Comparison of ENCODE assay signal across 16 cellular contexts in genomic region chr5:171616002-171616780, GRCh38.
DNase-seq lines count a peak whose midpoint lies in the region; ATAC-seq, FAIRE-seq and TF ChIP-seq lines count a peak whose summit lies in the region.
"Had no signal": no experiment of that assay in that cellular context is flagged by ENCODE, and none has a peak within 500 bp of the region (broad histone marks: within the 10 kb centered on the region; RNA-seq: fewer than 3 reads in every experiment).

No MANE protein-coding gene starts in this region.

- H3K9me3 ChIP-seq in Panc1 (ENCODE audit: control insufficient read depth, insufficient read depth, low read depth, low read length) (no peaks in the 10 kb centered on the region), K562 (replicated peaks; ENCODE audit: control insufficient read depth, insufficient read depth, low read depth, low read length) (no peaks in the 10 kb centered on the region), sigmoid colon (no peaks in the 10 kb centered on the region)

- WGBS in K562 (ENCODE audit: insufficient coverage, low coverage, missing lambda C conversion rate): 0% methylated on average over 10 of the region's 17 CpGs
- 56 to 62% methylated on average over 17 of the region's 17 CpGs for WGBS in sigmoid colon, 2 donors

- CTCF ChIA-PET in Panc1 (lab: Charles Lee): no interaction called here
- CTCF ChIA-PET in K562 (lab: Yijun Ruan, JAX; ENCODE audit: low intra/inter-chr PET ratio): no interaction called here

- H4K20me1 ChIP-seq in K562 (replicated peaks; ENCODE audit: control insufficient read depth, insufficient read depth, low read length): 0 out of 2 replicates have a peak, but pooled peaks cover 8% of the 10 kb centered on the region

- H2AFZ ChIP-seq in K562 (ENCODE audit: low read depth, low read length): no peak overlapping the region

- H3K4me1 ChIP-seq in Panc1 (ENCODE audit: control insufficient read depth, insufficient read depth, low read length) (no peaks in the 10 kb centered on the region), K562 (replicated peaks in 1 of 2; ENCODE audit: control insufficient read depth in 2 of 2, insufficient read depth in 2 of 2, low read length in 2 of 2) (peaks cover 0 to 4% of the 10 kb centered on the region in 2 experiments; a peak in 1 of 5 replicates), sigmoid colon (no peaks in the 10 kb centered on the region)

- TF ChIP-seq EP300 in K562 (IDR thresholded peaks at IDR 0.05; ENCODE audit: low read length) (no peak), sigmoid colon (IDR thresholded peaks at IDR 0.05) (no peak)

- no peak overlapping the region for H3K27ac ChIP-seq in Panc1 (ENCODE audit: low read length)
- H3K27ac ChIP-seq in K562 (ENCODE audit: extremely low read depth, low read depth, low read length): no peak overlapping the region
- no peak overlapping the region for H3K27ac ChIP-seq in sigmoid colon
- H3K27ac ChIP-seq: C4-2B had no signal

- no peak overlapping the region for H3K4me2 ChIP-seq in K562 (ENCODE audit: insufficient read depth, low read length)

- no peaks in the 10 kb centered on the region for H3K9me1 ChIP-seq in K562 (ENCODE audit: control insufficient read depth, insufficient read depth, low read length)

- DNase-seq in Panc1 (ENCODE audit: low read depth, low spot score) (no peak), K562 (ENCODE audit: extremely low read depth in 1 of 4, low spot score in 3 of 4) (peak in 2 of 4 experiments; percentile 8 to 19), islet precursor cell (peak; percentile 65), sigmoid colon (peak; percentile 15), activated gamma-delta T cell treated with Interleukin-2 at 50 U/mL for 16 hours (no peak), H54 (ENCODE audit: insufficient read length, low spot score) (no peak)
- DNase-seq in activated naive CD4-positive, alpha-beta T cell treated with Interleukin-2 at 50 U/mL for 16 hours: no peak
- DNase-seq: ACHN, COR-L47, DMS153, GF-D8, NCI-H1105 treated with DMSO at 0.1 percent for 48 hours, NCI-H748 treated with DMSO at 0.1 percent for 48 hours, OCI-M1, SHP77 had no signal

- POLR2A ChIA-PET in Panc1 (lab: Charles Lee): no interaction called here
- POLR2A ChIA-PET in K562 (lab: Yijun Ruan, JAX): interaction anchor here (1.5 kb wide), 2 partner anchors 10 to 228 kb away, joined by 3 to 4 read pairs; partner anchors contain the start of gene NPM1

- TF ChIP-seq POLR2A in K562 (conservative IDR thresholded peaks at IDR 0.05) (no peak), sigmoid colon (IDR thresholded peaks at IDR 0.05) (no peak), H54 (IDR thresholded peaks at IDR 0.05; ENCODE audit: low read depth, low read length) (no peak)

- H3K9ac ChIP-seq in K562 (ENCODE audit: insufficient read depth in 1 of 2, low read depth in 2 of 2, low read length in 2 of 2): no peak overlapping the region

- no peaks in the 10 kb centered on the region for H3K36me3 ChIP-seq in Panc1 (ENCODE audit: control insufficient read depth, insufficient read depth, low read length)
- no peaks in the 10 kb centered on the region for H3K36me3 ChIP-seq in K562 (ENCODE audit: control insufficient read depth, insufficient read depth, low read length)
- H3K36me3 ChIP-seq in sigmoid colon: no peaks in the 10 kb centered on the region

- FAIRE-seq in K562 (lab: Jason Lieb, UNC): no peak
- FAIRE-seq in H54 (lab: Jason Lieb, UNC): no peak

- no peaks in the 10 kb centered on the region; the same call in 1 of the 2 replicates for H3K27me3 ChIP-seq in Panc1 (ENCODE audit: control insufficient read depth, insufficient read depth, low read length)
- peaks cover 16 to 55% of the 10 kb centered on the region in 2 experiments; a peak in 4 of 5 replicates for H3K27me3 ChIP-seq in K562 (ENCODE audit: control insufficient read depth in 2 of 2, insufficient read depth in 2 of 2, low read length in 2 of 2)
- H3K27me3 ChIP-seq in sigmoid colon: peaks cover 0 to 10% (median 0%) of the 10 kb centered on the region in 3 donors

- 0 out of 2 replicates have a peak, but pooled peaks have one; percentile 50 for ATAC-seq in Panc1
- ATAC-seq in K562: peak; percentile 52

- no peak for TF ChIP-seq RAD21 in K562 (CRISPR knock-in tag; conservative IDR thresholded peaks at IDR 0.05 in 1 of 2, IDR thresholded peaks at IDR 0.05 in 1 of 2)

- intact Hi-C loops in Panc1 (cut with micrococcal nuclease; ENCODE audit: unreplicated experiment) (no loop called here), K562 (cut with micrococcal nuclease) (no loop called here), sigmoid colon (cut with DNase I) (no loop called here)

- BruUV-seq in Panc1 (replicated peaks; lab: Mats Ljungman, UMichigan): no TSS peak
- BruUV-seq in K562 (replicated peaks; lab: Mats Ljungman, UMichigan): no TSS peak

- in situ Hi-C loops in Panc1 (cut with HindIII; ENCODE audit: low pct_unique_long_range_greater_than_20kb, low sequenced_read_pairs) (no loop called here), K562 (cut with MboI) (no loop called here)

- no peak for TF ChIP-seq CTCF in Panc1 (IDR thresholded peaks at IDR 0.05)
- no peak for TF ChIP-seq CTCF in K562 (IDR thresholded peaks at IDR 0.05 in 2 of 3, conservative IDR thresholded peaks at IDR 0.05 in 1 of 3; ENCODE audit: insufficient read depth in 2 of 3, low read depth in 1 of 3, low read length in 3 of 3)
- TF ChIP-seq CTCF in sigmoid colon (IDR thresholded peaks at IDR 0.05): no peak

- H3K79me2 ChIP-seq in K562 (ENCODE audit: control insufficient read depth, insufficient read depth, low read length): no peaks in the 10 kb centered on the region

- H3K4me3 ChIP-seq in Panc1 (ENCODE audit: low read depth in 2 of 2, low read length in 2 of 2) (no peak overlapping the region), K562 (no peak overlapping the region), sigmoid colon (no peak overlapping the region)

TF ChIP-seq in K562, 482 proteins besides CTCF, POLR2A, EP300 and RAD21:
- TF ChIP-seq KLF13 (tag; IDR thresholded peaks at IDR 0.05; ENCODE audit: borderline replicate concordance, low read depth) (no peak), CCAR2 (IDR thresholded peaks at IDR 0.05; ENCODE audit: low read depth, low read length) (no peak), NFIC (IDR thresholded peaks at IDR 0.05) (no peak), THRB (CRISPR knock-in tag; conservative IDR thresholded peaks at IDR 0.05) (no peak), HEY1 (CRISPR knock-in tag; IDR thresholded peaks at IDR 0.05; ENCODE audit: borderline replicate concordance) (no peak), ZNF212 (CRISPR knock-in tag; IDR thresholded peaks at IDR 0.05) (no peak), NCOA4 (IDR thresholded peaks at IDR 0.05; ENCODE audit: partially characterized antibody) (no peak), IRF2 (CRISPR knock-in tag; IDR thresholded peaks at IDR 0.05) (no peak), ATF4 (CRISPR knock-in tag; IDR thresholded peaks at IDR 0.05) (no peak), MECOM (CRISPR knock-in tag; IDR thresholded peaks at IDR 0.05) (no peak), ZNF124 (CRISPR knock-in tag; IDR thresholded peaks at IDR 0.05) (no peak)

Comparison
In these comparisons a context has a peak if more than half of its experiments do, and no peak if none do; other contexts are left out.
1. DNase-seq: peak in islet precursor cell (single experiment) and sigmoid colon (single experiment); none in Panc1 (single experiment), activated naive CD4-positive, alpha-beta T cell treated with Interleukin-2 at 50 U/mL for 16 hours (single experiment), activated gamma-delta T cell treated with Interleukin-2 at 50 U/mL for 16 hours (single experiment) and H54 (single experiment).